In genomic region chr11:113867843-113868503, GRCh38 we compare ENCODE assay signal across 1 cellular context.
TF ChIP-seq lines count a peak whose summit lies in the region.

No MANE protein-coding gene starts in this region.

TF ChIP-seq in HepG2, 621 proteins besides CTCF, POLR2A, EP300 and RAD21:
- TF ChIP-seq, protein P1, sequence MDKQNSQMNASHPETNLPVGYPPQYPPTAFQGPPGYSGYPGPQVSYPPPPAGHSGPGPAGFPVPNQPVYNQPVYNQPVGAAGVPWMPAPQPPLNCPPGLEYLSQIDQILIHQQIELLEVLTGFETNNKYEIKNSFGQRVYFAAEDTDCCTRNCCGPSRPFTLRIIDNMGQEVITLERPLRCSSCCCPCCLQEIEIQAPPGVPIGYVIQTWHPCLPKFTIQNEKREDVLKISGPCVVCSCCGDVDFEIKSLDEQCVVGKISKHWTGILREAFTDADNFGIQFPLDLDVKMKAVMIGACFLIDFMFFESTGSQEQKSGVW (CRISPR knock-in tag; IDR thresholded peaks at IDR 0.05; ENCODE audit: borderline replicate concordance), result no peak
- TF ChIP-seq SRY (CRISPR knock-in tag; IDR thresholded peaks at IDR 0.05) (no peak), HNRNPK (IDR thresholded peaks at IDR 0.05; ENCODE audit: low read depth, low read length, poor library complexity, severe bottlenecking) (peak; percentile 28), ZNF225 (CRISPR knock-in tag; IDR thresholded peaks at IDR 0.05) (no peak)
- TF ChIP-seq, protein P2, sequence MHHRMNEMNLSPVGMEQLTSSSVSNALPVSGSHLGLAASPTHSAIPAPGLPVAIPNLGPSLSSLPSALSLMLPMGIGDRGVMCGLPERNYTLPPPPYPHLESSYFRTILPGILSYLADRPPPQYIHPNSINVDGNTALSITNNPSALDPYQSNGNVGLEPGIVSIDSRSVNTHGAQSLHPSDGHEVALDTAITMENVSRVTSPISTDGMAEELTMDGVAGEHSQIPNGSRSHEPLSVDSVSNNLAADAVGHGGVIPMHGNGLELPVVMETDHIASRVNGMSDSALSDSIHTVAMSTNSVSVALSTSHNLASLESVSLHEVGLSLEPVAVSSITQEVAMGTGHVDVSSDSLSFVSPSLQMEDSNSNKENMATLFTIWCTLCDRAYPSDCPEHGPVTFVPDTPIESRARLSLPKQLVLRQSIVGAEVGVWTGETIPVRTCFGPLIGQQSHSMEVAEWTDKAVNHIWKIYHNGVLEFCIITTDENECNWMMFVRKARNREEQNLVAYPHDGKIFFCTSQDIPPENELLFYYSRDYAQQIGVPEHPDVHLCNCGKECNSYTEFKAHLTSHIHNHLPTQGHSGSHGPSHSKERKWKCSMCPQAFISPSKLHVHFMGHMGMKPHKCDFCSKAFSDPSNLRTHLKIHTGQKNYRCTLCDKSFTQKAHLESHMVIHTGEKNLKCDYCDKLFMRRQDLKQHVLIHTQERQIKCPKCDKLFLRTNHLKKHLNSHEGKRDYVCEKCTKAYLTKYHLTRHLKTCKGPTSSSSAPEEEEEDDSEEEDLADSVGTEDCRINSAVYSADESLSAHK (CRISPR knock-in tag; IDR thresholded peaks at IDR 0.05; ENCODE audit: borderline replicate concordance), result no peak
